In the genomic region with DNA sequence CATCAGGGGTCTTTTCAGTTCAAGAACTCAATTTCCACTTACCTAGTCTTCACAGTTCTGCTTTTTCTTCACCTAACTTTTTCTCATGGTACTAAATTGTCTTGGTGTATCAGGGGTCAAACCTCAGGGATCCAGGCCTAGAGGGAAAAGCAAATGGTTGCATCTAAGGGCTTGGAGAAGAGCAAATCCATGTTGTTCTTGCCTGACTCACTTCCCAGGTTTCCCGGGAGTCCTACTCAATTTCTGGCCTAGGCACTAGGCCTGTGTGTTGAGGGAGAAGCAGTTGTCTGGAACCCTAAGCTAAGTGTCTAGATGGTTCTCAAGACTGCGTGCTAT, we compare ENCODE assay signal across 8 cellular contexts.
DNase-seq lines count a peak whose midpoint lies in the region; ATAC-seq and TF ChIP-seq lines count a peak whose summit lies in the region.

No MANE protein-coding gene starts in this region.

- H3K9ac ChIP-seq in OCI-LY3 (ENCODE audit: low read length) = no peak overlapping the region

- TF ChIP-seq POLR2A in GM18505 (IDR thresholded peaks at IDR 0.05; ENCODE audit: borderline replicate concordance, extremely low read depth, insufficient read depth, insufficient read length) = no peak
- TF ChIP-seq POLR2A in esophagus squamous epithelium (IDR thresholded peaks at IDR 0.05) = no peak

- DNase-seq in esophagus squamous epithelium (lab: John Stamatoyannopoulos, UW) (no peak), progenitor cell of endocrine pancreas (ENCODE audit: low spot score, unreplicated experiment) (no peak), COLO668 (lab: John Stamatoyannopoulos, UW; ENCODE audit: unreplicated experiment) (no peak), DMS79 (lab: John Stamatoyannopoulos, UW) (no peak)
- DNase-seq in effector CD8-positive, alpha-beta T cell (lab: John Stamatoyannopoulos, UW) = no peak

- ATAC-seq in GM18505 (IDR thresholded peaks at IDR 0.05; ENCODE audit: unreplicated experiment) = peak; percentile 2
- no peak for ATAC-seq in HG03432 (IDR thresholded peaks at IDR 0.05; ENCODE audit: unreplicated experiment)

- H3K27me3 ChIP-seq in OCI-LY3 (ENCODE audit: low read depth, low read length) = no peaks in the 10 kb centered on the region
- H3K27me3 ChIP-seq in esophagus squamous epithelium = no peaks in the 10 kb centered on the region

- no peak for TF ChIP-seq CTCF in OCI-LY3 (IDR thresholded peaks at IDR 0.05; ENCODE audit: low read depth, low read length)
- TF ChIP-seq CTCF in esophagus squamous epithelium (IDR thresholded peaks at IDR 0.05) = no peak
- no peak for TF ChIP-seq CTCF in progenitor cell of endocrine pancreas (IDR thresholded peaks at IDR 0.05; ENCODE audit: unreplicated experiment)

- H3K4me1 ChIP-seq in OCI-LY3 (ENCODE audit: low read length) (peaks cover 19% of the 10 kb centered on the region), esophagus squamous epithelium (no peaks in the 10 kb centered on the region)

- no peaks in the 10 kb centered on the region for H4K20me1 ChIP-seq in OCI-LY3 (ENCODE audit: insufficient read depth, low read length)

- intact Hi-C loops in esophagus squamous epithelium (cut with DNase I) = no loop called here

- H3K27ac ChIP-seq in OCI-LY3 (ENCODE audit: low read length) = peak overlapping the region; percentile 49; the same call in 1 of the 2 replicates
- H3K27ac ChIP-seq in esophagus squamous epithelium = peak overlapping the region in 3 of 4 donors; percentile 35 to 61 (median 36)

- H2AFZ ChIP-seq in OCI-LY3 (ENCODE audit: low read depth, low read length) = peak overlapping the region; percentile 79

- peak overlapping the region; percentile 95 for H3K27ac Mint-ChIP-seq in progenitor cell of endocrine pancreas

- H3K9me3 Mint-ChIP-seq in progenitor cell of endocrine pancreas (ENCODE audit: low read depth) = no peaks in the 10 kb centered on the region

- H3K9me3 ChIP-seq in OCI-LY3 (ENCODE audit: insufficient read depth, low read length) = no peaks in the 10 kb centered on the region
- no peaks in the 10 kb centered on the region for H3K9me3 ChIP-seq in esophagus squamous epithelium

- H3K36me3 ChIP-seq in OCI-LY3 (replicated peaks; ENCODE audit: low read depth, low read length) (no peaks in the 10 kb centered on the region), esophagus squamous epithelium (no peaks in the 10 kb centered on the region)

- H3K4me1 Mint-ChIP-seq in progenitor cell of endocrine pancreas (ENCODE audit: low read depth) = peaks cover 22% of the 10 kb centered on the region

- H3K36me3 Mint-ChIP-seq in progenitor cell of endocrine pancreas (ENCODE audit: insufficient read depth) = no peaks in the 10 kb centered on the region

- H3K4me3 ChIP-seq in OCI-LY3 (ENCODE audit: low read length) (0 out of 2 replicates have a peak overlapping the region, but pooled peaks have one; percentile 27), esophagus squamous epithelium (peak overlapping the region in 2 of 4 donors; percentile 11 to 55)

- H3K4me2 ChIP-seq in OCI-LY3 (ENCODE audit: low read length) = peak overlapping the region; percentile 16; the same call in 1 of the 2 replicates

- no peaks in the 10 kb centered on the region for H3K27me3 Mint-ChIP-seq in progenitor cell of endocrine pancreas

- no peaks in the 10 kb centered on the region for H3K79me2 ChIP-seq in OCI-LY3 (ENCODE audit: low read length)

- 72 to 83% methylated on average over 1 to 2 of the region's 2 CpGs for WGBS in esophagus squamous epithelium, 2 donors

- peak overlapping the region; percentile 88 for H3K4me3 Mint-ChIP-seq in progenitor cell of endocrine pancreas (ENCODE audit: low read depth)
